In the genomic region with DNA sequence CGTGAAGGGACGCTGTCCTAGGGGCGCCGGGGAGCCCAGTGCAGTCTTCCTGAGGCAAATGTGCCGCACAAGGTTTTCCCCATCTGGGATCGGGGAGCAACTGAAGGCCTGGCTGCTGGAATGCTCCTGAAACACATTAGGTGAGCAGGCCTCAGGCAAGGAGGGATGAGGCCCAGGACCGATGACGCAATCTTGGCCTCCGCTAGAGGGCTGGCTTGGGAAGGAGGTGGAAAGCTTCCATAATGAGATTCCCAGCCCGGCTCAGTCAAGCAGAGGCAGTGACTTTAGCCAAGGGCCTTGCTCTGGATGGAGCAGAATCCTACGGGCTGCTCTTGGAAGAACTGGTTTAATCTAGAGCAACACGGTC, we compare ENCODE assay signal across 9 cellular contexts. TPM values are rescaled to one million over a fixed set of nuclear protein-coding genes. Genes with fewer than 3 reads are reported as not detected.
A peak's percentile ranks its signal among the peaks of the same experiment; 100 is the strongest.
DNase-seq lines count a peak whose midpoint lies in the region; ATAC-seq and TF ChIP-seq lines count a peak whose summit lies in the region.
"Had no signal": no experiment of that assay in that cellular context is flagged by ENCODE, and none has a peak within 500 bp of the region (broad histone marks: within the 10 kb centered on the region; RNA-seq: fewer than 3 reads in every experiment).

No MANE protein-coding gene starts in this region.

- intact Hi-C loops in colonic mucosa (cut with DNase I) (no loop called here), left lung (cut with DNase I) (no loop called here)

- H3K27ac ChIP-seq in colonic mucosa (no peak overlapping the region), left lung (peak overlapping the region in 1 of 2 donors; percentile 55), thoracic aorta (peak overlapping the region in 1 of 2 donors; percentile 43), coronary artery (peak overlapping the region in 1 of 2 donors; percentile 75)

- H3K36me3 ChIP-seq in colonic mucosa (no peaks in the 10 kb centered on the region), left lung (no peaks in the 10 kb centered on the region), thoracic aorta (no peaks in the 10 kb centered on the region)

- in situ Hi-C loops in KBM-7 (cut with MboI; ENCODE audit: low pct_unique_long_range_greater_than_20kb, low sequenced_read_pairs), result no loop called here

- peak; percentile 65 for ATAC-seq in left lung
- ATAC-seq in thoracic aorta (ENCODE audit: insufficient number of reproducible peaks, low FRiP score, low read depth), result peak; percentile 66
- no peak for ATAC-seq in GM18867 (IDR thresholded peaks at IDR 0.05; ENCODE audit: unreplicated experiment)
- no peak for ATAC-seq in GM19351 (IDR thresholded peaks at IDR 0.05; ENCODE audit: unreplicated experiment)

- DNase-seq in colonic mucosa, result peak; percentile 49
- DNase-seq in left lung, result peak in 1 of 2 donors; percentile 71
- DNase-seq in thoracic aorta (ENCODE audit: low spot score), result no peak
- no peak for DNase-seq in coronary artery (ENCODE audit: low spot score)
- DNase-seq in KBM-7, result no peak

- H3K4me3 ChIP-seq in colonic mucosa (no peak overlapping the region), left lung (no peak overlapping the region), thoracic aorta (no peak overlapping the region), coronary artery (no peak overlapping the region)

- TF ChIP-seq CTCF in colonic mucosa (IDR thresholded peaks at IDR 0.05), result no peak
- no peak for TF ChIP-seq CTCF in left lung (IDR thresholded peaks at IDR 0.05)
- peak; percentile 25 for TF ChIP-seq CTCF in thoracic aorta (IDR thresholded peaks at IDR 0.05)
- TF ChIP-seq CTCF in coronary artery (IDR thresholded peaks at IDR 0.05), result no peak

- TF ChIP-seq RAD21 in Ishikawa (IDR thresholded peaks at IDR 0.05; ENCODE audit: low read depth), result no peak; the same call in 1 of the 2 replicates

- H3K9me3 ChIP-seq in colonic mucosa (no peaks in the 10 kb centered on the region), left lung (no peaks in the 10 kb centered on the region), thoracic aorta (no peaks in the 10 kb centered on the region)

- peaks cover 4% of the 10 kb centered on the region for H3K27me3 ChIP-seq in colonic mucosa
- peaks cover 0 to 21% of the 10 kb centered on the region in 2 donors for H3K27me3 ChIP-seq in left lung
- no peaks in the 10 kb centered on the region for H3K27me3 ChIP-seq in thoracic aorta (replicated peaks; ENCODE audit: insufficient read depth)

- H3K4me1 ChIP-seq in colonic mucosa, result no peaks in the 10 kb centered on the region
- H3K4me1 ChIP-seq in left lung, result peaks cover 0 to 11% of the 10 kb centered on the region in 2 donors
- peaks cover 8 to 34% of the 10 kb centered on the region in 2 donors for H3K4me1 ChIP-seq in thoracic aorta (ENCODE audit: control insufficient read depth in 1 of 2, low read depth in 2 of 2)

- TF ChIP-seq EP300 in Ishikawa (IDR thresholded peaks at IDR 0.05; ENCODE audit: borderline replicate concordance), result no peak

- H3K9ac ChIP-seq in colonic mucosa (ENCODE audit: low read depth in 2 of 2, low read length in 2 of 2), result no peak overlapping the region

TF ChIP-seq in Ishikawa, 13 proteins besides CTCF, POLR2A, EP300 and RAD21:
- TF ChIP-seq TCF12 (IDR thresholded peaks at IDR 0.05; ENCODE audit: low read depth) (0 out of 2 replicates have a peak, but pooled peaks have one; percentile 35), CEBPB (IDR thresholded peaks at IDR 0.05) (peak; percentile 99), ZBTB7A (IDR thresholded peaks at IDR 0.05; ENCODE audit: low read depth) (no peak), NFIC (IDR thresholded peaks at IDR 0.05) (0 out of 2 replicates have a peak, but pooled peaks have one; percentile 6)

RNA-seq across cellular contexts. Expression of a gene that starts 50.8 kb away (rescaled TPM):
- total RNA-seq in colonic mucosa, result under 1 TPM in 1 of 2 donors, not detected in 1; 0.15 TPM
- not detected for total RNA-seq in left lung
- total RNA-seq in thoracic aorta, result not detected
- total RNA-seq: T-helper 2 cell treated with Interferon-gamma antibody and Interleukin-4, amounts not matched to agents 100 ng/mL and 5 ng/mL, for 36 hours had no signal

Comparison
In these comparisons a context has a peak if more than half of its experiments do, and no peak if none do; other contexts are left out.
1. ATAC-seq: peak in left lung (single experiment) and thoracic aorta (single experiment); none in GM18867 (single experiment) and GM19351 (single experiment).